Comparison of ENCODE assay signal across 14 cellular contexts in the genomic region with DNA sequence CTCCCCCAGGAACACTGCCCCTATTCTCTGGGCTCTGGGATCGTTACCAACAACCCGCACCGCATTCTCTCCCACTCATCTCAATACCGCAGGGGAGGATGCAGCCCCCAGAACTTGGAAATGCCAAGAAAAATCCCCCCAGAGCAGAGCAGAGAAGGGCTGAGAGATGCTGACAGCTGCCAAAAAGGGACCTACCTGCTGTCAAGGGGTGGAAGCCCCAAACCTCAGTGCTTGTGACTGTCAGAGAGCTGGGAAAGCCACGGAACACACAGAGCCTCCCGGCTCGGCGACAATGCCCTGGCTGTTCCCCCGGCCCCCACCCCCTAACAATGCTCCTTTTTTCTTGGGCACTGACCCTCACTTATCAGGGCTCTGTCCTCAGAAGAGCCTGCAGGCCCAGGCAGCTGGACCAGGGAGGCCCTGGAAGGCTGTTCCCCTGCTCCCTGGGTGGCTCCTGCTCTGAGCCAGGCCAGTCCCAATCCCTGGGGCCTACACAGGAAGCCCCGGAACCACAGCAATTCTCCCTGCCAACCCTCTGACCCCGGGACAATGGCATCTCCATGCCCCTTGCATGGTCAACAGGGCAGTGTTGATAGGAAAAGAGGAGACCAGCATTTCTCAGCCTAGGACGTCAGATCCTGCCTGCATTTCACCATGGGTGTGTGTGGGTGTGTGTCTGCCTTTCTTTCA.
DNase-seq lines count a peak whose midpoint lies in the region; TF ChIP-seq lines count a peak whose summit lies in the region.
"Had no signal": no experiment of that assay in that cellular context is flagged by ENCODE, and none has a peak within 500 bp of the region (broad histone marks: within the 10 kb centered on the region; RNA-seq: fewer than 3 reads in every experiment).

No MANE protein-coding gene starts in this region.

- H3K4me3 ChIP-seq in AG04450 (ENCODE audit: low read depth, low read length) = no peak overlapping the region
- H3K4me3 ChIP-seq in SJCRH30 = no peak overlapping the region
- no peak overlapping the region for H3K4me3 ChIP-seq in endodermal cell (ENCODE audit: low read length)
- H3K4me3 ChIP-seq in neural cell (ENCODE audit: low read length) = no peak overlapping the region
- H3K4me3 ChIP-seq: mucosa of descending colon had no signal

- H3K4me1 ChIP-seq in SJCRH30 (peaks cover 65% of the 10 kb centered on the region), endodermal cell (ENCODE audit: control insufficient read depth, insufficient read depth, low read length) (peaks cover 19% of the 10 kb centered on the region)

- H4K20me1 ChIP-seq in neural cell (ENCODE audit: insufficient read depth) = no peaks in the 10 kb centered on the region

- H3K27me3 Mint-ChIP-seq in endodermal cell (ENCODE audit: insufficient read depth) = no peaks in the 10 kb centered on the region
- H3K27me3 Mint-ChIP-seq in activated naive CD4-positive, alpha-beta T cell treated with anti-CD3 and anti-CD28 coated beads, Interleukin-2, amount 10 ng/mL, durations not matched to agents 7 days and 5 days = no peaks in the 10 kb centered on the region
- H3K27me3 Mint-ChIP-seq: activated CD4-positive, alpha-beta T cell treated with anti-CD3 and anti-CD28 coated beads, Interleukin-2, amount 10 ng/mL, durations not matched to agents 7 days and 5 days; CD4-positive, alpha-beta T cell had no signal

- H3K27ac ChIP-seq in AG04450 (ENCODE audit: low read depth, low read length) (peak overlapping the region; percentile 11), SJCRH30 (peak overlapping the region; percentile 91), endodermal cell (ENCODE audit: low read depth, low read length) (peak overlapping the region; percentile 85), neural cell (ENCODE audit: low read length) (peak overlapping the region; percentile 37)

- no peaks in the 10 kb centered on the region for H3K36me3 Mint-ChIP-seq in endodermal cell (ENCODE audit: low read depth)
- H3K36me3 Mint-ChIP-seq in activated naive CD4-positive, alpha-beta T cell treated with anti-CD3 and anti-CD28 coated beads, Interleukin-2, amount 10 ng/mL, durations not matched to agents 7 days and 5 days = no peaks in the 10 kb centered on the region

- no peaks in the 10 kb centered on the region for H3K9me2 ChIP-seq in neural cell (ENCODE audit: insufficient read depth, low read length)

- H3K4me1 Mint-ChIP-seq in endodermal cell = peaks cover 42% of the 10 kb centered on the region
- peaks cover 37% of the 10 kb centered on the region for H3K4me1 Mint-ChIP-seq in activated naive CD4-positive, alpha-beta T cell treated with anti-CD3 and anti-CD28 coated beads, Interleukin-2, amount 10 ng/mL, durations not matched to agents 7 days and 5 days

- H3K9me3 ChIP-seq in AG04450 (ENCODE audit: control insufficient read depth, insufficient read depth, low read length) (no peaks in the 10 kb centered on the region; the same call in 1 of the 2 replicates), SJCRH30 (replicated peaks) (no peaks in the 10 kb centered on the region), endodermal cell (ENCODE audit: control insufficient read depth, low read length) (no peaks in the 10 kb centered on the region), neural cell (ENCODE audit: low read length) (no peaks in the 10 kb centered on the region)
- H3K9me3 ChIP-seq: mucosa of descending colon had no signal

- no peak overlapping the region for H3K4me3 Mint-ChIP-seq in endodermal cell
- no peak overlapping the region for H3K4me3 Mint-ChIP-seq in activated naive CD4-positive, alpha-beta T cell treated with anti-CD3 and anti-CD28 coated beads, Interleukin-2, amount 10 ng/mL, durations not matched to agents 7 days and 5 days
- H3K4me3 Mint-ChIP-seq: activated CD4-positive, alpha-beta T cell treated with anti-CD3 and anti-CD28 coated beads, Interleukin-2, amount 10 ng/mL, durations not matched to agents 7 days and 5 days; CD4-positive, alpha-beta T cell; HFFc6 had no signal

- no peak overlapping the region for H3K27ac Mint-ChIP-seq in endodermal cell
- H3K27ac Mint-ChIP-seq in activated naive CD4-positive, alpha-beta T cell treated with anti-CD3 and anti-CD28 coated beads, Interleukin-2, amount 10 ng/mL, durations not matched to agents 7 days and 5 days = no peak overlapping the region
- H3K27ac Mint-ChIP-seq: HFFc6 had no signal

- 50 to 89% methylated on average over 2 to 12 of the region's 12 CpGs for WGBS in endodermal cell (ENCODE audit: insufficient coverage in 1 of 2, insufficient read length in 1 of 2), 2 experiments

- H3K9ac ChIP-seq in endodermal cell (ENCODE audit: extremely low read depth, low read length, poor library complexity, severe bottlenecking) (no peak overlapping the region), neural cell (ENCODE audit: low read length) (peak overlapping the region; percentile 30)

- no peaks in the 10 kb centered on the region for H3K36me3 ChIP-seq in SJCRH30
- no peaks in the 10 kb centered on the region for H3K36me3 ChIP-seq in endodermal cell (ENCODE audit: control insufficient read depth, insufficient read depth, low read length)
- H3K36me3 ChIP-seq in neural cell (ENCODE audit: insufficient read depth, low read length) = no peaks in the 10 kb centered on the region

- in situ Hi-C loops in GM13977 (cut with MboI; ENCODE audit: low pct_unique_long_range_greater_than_20kb, low sequenced_read_pairs, unreplicated experiment) = no loop called here

- no peak for TF ChIP-seq RAD21 in neural cell (conservative IDR thresholded peaks at IDR 0.05)

- H3K79me2 ChIP-seq in neural cell (replicated peaks; ENCODE audit: insufficient read depth, low read length) = no peaks in the 10 kb centered on the region

- TF ChIP-seq EP300 in neural cell (conservative IDR thresholded peaks at IDR 0.05; ENCODE audit: poor library complexity, severe bottlenecking) = no peak

- no peak overlapping the region for H2AFZ ChIP-seq in neural cell (ENCODE audit: low read depth, low read length)

- DNase-seq in AG04450 (ENCODE audit: low read depth, low spot score) (no peak), SJCRH30 (peak; percentile 84), endodermal cell (no peak), GM13977 (ENCODE audit: low spot score) (no peak), NCI-H2196 treated with DMSO at 0.1 percent for 48 hours (lab: John Stamatoyannopoulos, UW; ENCODE audit: unreplicated experiment) (no peak), NCI-H2171 (lab: John Stamatoyannopoulos, UW) (no peak)
- DNase-seq in activated naive CD4-positive, alpha-beta T cell treated with anti-CD3 and anti-CD28 coated beads, Interleukin-2, amount 10 ng/mL, durations not matched to agents 7 days and 5 days = no peak
- DNase-seq: activated CD4-positive, alpha-beta T cell treated with anti-CD3 and anti-CD28 coated beads, Interleukin-2, amount 10 ng/mL, durations not matched to agents 7 days and 5 days; CD4-positive, alpha-beta T cell; effector memory CD4-positive, alpha-beta T cell; HFFc6; KBM-7 had no signal

- CTCF ChIA-PET in AG04450 (lab: Charles Lee) = interaction anchor here (1.1 kb wide), 1 partner anchor 77 kb away, joined by 5 read pairs; no protein-coding TSS in a partner anchor
- CTCF ChIA-PET in activated naive CD4-positive, alpha-beta T cell treated with anti-CD3 and anti-CD28 coated beads, Interleukin-2, amount 10 ng/mL, durations not matched to agents 7 days and 5 days (lab: Charles Lee) = no interaction called here

- POLR2A ChIA-PET in AG04450 (lab: Yijun Ruan, JAX) = no interaction called here

- H3K9me3 Mint-ChIP-seq in endodermal cell = no peaks in the 10 kb centered on the region
- H3K9me3 Mint-ChIP-seq in activated naive CD4-positive, alpha-beta T cell treated with anti-CD3 and anti-CD28 coated beads, Interleukin-2, amount 10 ng/mL, durations not matched to agents 7 days and 5 days = no peaks in the 10 kb centered on the region
- H3K9me3 Mint-ChIP-seq: activated CD4-positive, alpha-beta T cell treated with anti-CD3 and anti-CD28 coated beads, Interleukin-2, amount 10 ng/mL, durations not matched to agents 7 days and 5 days; CD4-positive, alpha-beta T cell; HFFc6 had no signal

- TF ChIP-seq CTCF in AG04450 (IDR thresholded peaks at IDR 0.05; ENCODE audit: low read depth, low read length) (no peak), endodermal cell (conservative IDR thresholded peaks at IDR 0.05) (no peak), neural cell (IDR thresholded peaks at IDR 0.05; ENCODE audit: poor library complexity, severe bottlenecking) (no peak), GM13977 (IDR thresholded peaks at IDR 0.05; ENCODE audit: extremely low read depth, insufficient read depth, missing control alignments) (no peak)

- no peaks in the 10 kb centered on the region for H3F3A ChIP-seq in neural cell (ENCODE audit: insufficient read depth, low read length, poor library complexity, severe bottlenecking)

- H3K27me3 ChIP-seq in AG04450 (ENCODE audit: control insufficient read depth, insufficient read depth, low read length) = no peaks in the 10 kb centered on the region
- H3K27me3 ChIP-seq in SJCRH30 = no peaks in the 10 kb centered on the region
- H3K27me3 ChIP-seq in endodermal cell (ENCODE audit: control insufficient read depth, insufficient read depth, low read length, poor library complexity, severe bottlenecking) = no peaks in the 10 kb centered on the region
- no peaks in the 10 kb centered on the region for H3K27me3 ChIP-seq in neural cell (ENCODE audit: insufficient read depth, low read depth, low read length)

- no peak overlapping the region for H3K4me2 ChIP-seq in neural cell (ENCODE audit: low read length)

TF ChIP-seq in neural cell, 6 proteins besides CTCF, POLR2A, EP300 and RAD21 (continues in another document):
- TF ChIP-seq TAF1 (IDR thresholded peaks at IDR 0.05; ENCODE audit: low read depth) = no peak
- no peak for TF ChIP-seq POLR2AphosphoS5 (IDR thresholded peaks at IDR 0.05)

Comparison
In these comparisons a context has a peak if more than half of its experiments do, and no peak if none do; other contexts are left out.
1. DNase-seq: peak in SJCRH30 (2 of 2); none in AG04450 (single experiment), endodermal cell (single experiment), GM13977 (single experiment), NCI-H2196 treated with DMSO at 0.1 percent for 48 hours (single experiment), NCI-H2171 (single experiment) and activated naive CD4-positive, alpha-beta T cell treated with anti-CD3 and anti-CD28 coated beads, Interleukin-2, amount 10 ng/mL, durations not matched to agents 7 days and 5 days (single experiment).
2. H3K27ac ChIP-seq: peak in every context shown above with its lines; median percentile 91 in SJCRH30; 85 in endodermal cell; 37 in neural cell; 11 in AG04450.